21 cellular contexts compared by ENCODE assay signal in genomic region chr12:132276720-132277373, GRCh38. TPM values are rescaled to one million over a fixed set of nuclear protein-coding genes. Genes with fewer than 3 reads are reported as not detected.
"Had no signal": no experiment of that assay in that cellular context is flagged by ENCODE, and none has a peak within 500 bp of the region (broad histone marks: within the 10 kb centered on the region; RNA-seq: fewer than 3 reads in every experiment).

No MANE protein-coding gene starts in this region.

- H3K9me3 ChIP-seq: esophagus muscularis mucosa, left ventricle myocardium inferior, spleen, thoracic aorta, upper lobe of right lung had no signal

- H3K4me3 ChIP-seq: coronary artery, esophagus muscularis mucosa, left ventricle myocardium inferior, thoracic aorta, upper lobe of right lung had no signal

- FAIRE-seq: frontal cortex had no signal

- H3K36me3 ChIP-seq: esophagus muscularis mucosa, left ventricle myocardium inferior, spleen, thoracic aorta, upper lobe of right lung had no signal

- H3K4me1 ChIP-seq: left ventricle myocardium inferior, upper lobe of right lung had no signal

- DNase-seq: activated CD4-positive, alpha-beta T cell treated with anti-CD3 and anti-CD28 coated beads, Interleukin-2, amount 50 U/mL, for 1 hour; activated CD4-positive, CD25-positive, alpha-beta regulatory T cell treated with anti-CD3 and anti-CD28 coated beads, Interleukin-2, amount 50 U/mL, for 72 hours; activated naive CD8-positive, alpha-beta T cell treated with anti-CD3 and anti-CD28 coated beads for 36 hours; activated T-cell treated with anti-CD3 and anti-CD28 coated beads, Interleukin-2, amount 50 U/mL, for 1 hour; amniotic stem cell; glutamatergic neuron; hippocampal formation; kidney glomerular epithelial cell; left ventricle myocardium inferior; natural killer cell; nucleus accumbens; spleen; stimulated activated CD4-positive, alpha-beta T cell treated with anti-CD3 and anti-CD28 coated beads, Interleukin-4, amount 100 ng/mL, for 1 hour; stimulated activated naive CD4-positive, alpha-beta T cell; upper lobe of right lung had no signal

- ATAC-seq: natural killer cell, upper lobe of right lung had no signal

- H3K27ac ChIP-seq: coronary artery, esophagus muscularis mucosa, left ventricle myocardium inferior, thoracic aorta, upper lobe of right lung, VCaP had no signal

RNA-seq across cellular contexts. Expression of gene GALNT9, which starts 52.5 kb away (rescaled TPM):
- total RNA-seq: activated naive CD8-positive, alpha-beta T cell treated with anti-CD3 and anti-CD28 coated beads for 36 hours; left ventricle myocardium inferior; natural killer cell; T-helper 2 cell treated with Interferon-gamma antibody and Interleukin-4, amounts not matched to agents 100 ng/mL and 5 ng/mL, for 36 hours had no signal
